21 cellular contexts compared by ENCODE assay signal in genomic region chr9:81380960-81381359, GRCh38.
A peak's percentile ranks its signal among the peaks of the same experiment; 100 is the strongest.
DNase-seq lines count a peak whose midpoint lies in the region; ATAC-seq, FAIRE-seq and TF ChIP-seq lines count a peak whose summit lies in the region.
"Had no signal": no experiment of that assay in that cellular context is flagged by ENCODE, and none has a peak within 500 bp of the region (broad histone marks: within the 10 kb centered on the region; RNA-seq: fewer than 3 reads in every experiment).

No MANE protein-coding gene starts in this region.

- in situ Hi-C loops in Caki2 (cut with HindIII; ENCODE audit: low pct_unique_long_range_greater_than_20kb, low sequenced_read_pairs), result no loop called here

- H2BK12ac ChIP-seq in trophoblast cell (ENCODE audit: low read length), result peak overlapping the region; percentile 69

- H3K14ac ChIP-seq in trophoblast cell (ENCODE audit: low read length), result peak overlapping the region; percentile 1

- H3K27me3 ChIP-seq in bronchial epithelial cell (ENCODE audit: control insufficient read depth, insufficient read depth, low read length) (no peaks in the 10 kb centered on the region), trophoblast cell (ENCODE audit: insufficient read depth, low read length) (no peaks in the 10 kb centered on the region)
- H3K27me3 ChIP-seq: SJSA1 had no signal

- H3K4ac ChIP-seq in trophoblast cell (ENCODE audit: low read depth, low read length), result no peak overlapping the region

- no peak overlapping the region for H2AFZ ChIP-seq in trophoblast cell (ENCODE audit: insufficient read depth, low read length, poor library complexity)
- H2AFZ ChIP-seq: PC-9 had no signal

- H4K12ac ChIP-seq in trophoblast cell (ENCODE audit: low read depth, low read length), result no peak overlapping the region

- no peak for ATAC-seq in GM21619 (IDR thresholded peaks at IDR 0.05; ENCODE audit: unreplicated experiment)

- H3K9ac ChIP-seq in trophoblast cell (ENCODE audit: low read length), result no peak overlapping the region

- H3K36me3 ChIP-seq in bronchial epithelial cell (ENCODE audit: control insufficient read depth, insufficient read depth, low read length) (no peaks in the 10 kb centered on the region), trophoblast cell (ENCODE audit: control insufficient read depth in 1 of 2, insufficient read depth in 2 of 2, low read length in 2 of 2) (no peaks in the 10 kb centered on the region)
- H3K36me3 ChIP-seq: SJSA1 had no signal

- H2AK5ac ChIP-seq in trophoblast cell (ENCODE audit: low read length), result peak overlapping the region; percentile 60

- peaks cover 9% of the 10 kb centered on the region for H3K79me1 ChIP-seq in trophoblast cell (ENCODE audit: low read length)

- H4K8ac ChIP-seq in trophoblast cell (ENCODE audit: low read depth, low read length), result no peak overlapping the region

- no peak overlapping the region for H3K4me2 ChIP-seq in trophoblast cell (ENCODE audit: low read length)
- H3K4me2 ChIP-seq: PC-9 had no signal

- no peak overlapping the region for H3K18ac ChIP-seq in trophoblast cell (ENCODE audit: low read length)

- no peaks in the 10 kb centered on the region for H3K9me3 ChIP-seq in trophoblast cell (ENCODE audit: insufficient read depth, low read depth, low read length)
- H3K9me3 ChIP-seq: SJSA1 had no signal

- H2BK5ac ChIP-seq in trophoblast cell (ENCODE audit: low read depth, low read length, poor library complexity), result peak overlapping the region; percentile 31

- DNase-seq in Caki2 (ENCODE audit: low read depth) (peak; percentile 83), M059J (ENCODE audit: low read depth) (peak; percentile 82), bronchial epithelial cell (ENCODE audit: low read depth) (peak; percentile 15), trophoblast cell (peak; percentile 42 to 74), GM10266 (ENCODE audit: extremely low spot score) (no peak), pons (ENCODE audit: low spot score) (no peak), DMS153 (lab: John Stamatoyannopoulos, UW) (no peak)
- DNase-seq: C1 segment of cervical spinal cord; CD8-positive, alpha-beta memory T cell; EL; H7; Kasumi-1; NCI-H1105; NCI-H2081; NCI-H510A; PC-9 had no signal

- H3K4me1 ChIP-seq in trophoblast cell (ENCODE audit: control insufficient read depth in 1 of 2, insufficient read depth in 2 of 2, low read length in 2 of 2), result peaks cover 8 to 15% of the 10 kb centered on the region in 2 experiments
- H3K4me1 ChIP-seq: SJSA1 had no signal

- H3K79me2 ChIP-seq in trophoblast cell (ENCODE audit: control insufficient read depth, insufficient read depth, low read length, poor library complexity), result no peaks in the 10 kb centered on the region

- H3K27ac ChIP-seq in trophoblast cell (ENCODE audit: low read depth, low read length), result no peak overlapping the region
- H3K27ac ChIP-seq: PC-9, SJSA1 had no signal

- H4K91ac ChIP-seq in trophoblast cell (ENCODE audit: low read depth, low read length), result peak overlapping the region; percentile 50

- TF ChIP-seq CTCF in bronchial epithelial cell (IDR thresholded peaks at IDR 0.05; ENCODE audit: insufficient read depth, low read length, severe bottlenecking) (no peak), GM10266 (IDR thresholded peaks at IDR 0.05; ENCODE audit: control insufficient read depth, insufficient read depth, low read depth, missing control alignments) (no peak)

- H3K4me3 ChIP-seq in bronchial epithelial cell (ENCODE audit: low read depth, low read length) (no peak overlapping the region), trophoblast cell (ENCODE audit: low read depth, low read length) (no peak overlapping the region)
- H3K4me3 ChIP-seq: PC-9, SJSA1 had no signal

- no peak for FAIRE-seq in bronchial epithelial cell (lab: Jason Lieb, UNC)
- FAIRE-seq: A204.1, GM12891, GM18507 had no signal

- peak overlapping the region; percentile 78 for H2BK120ac ChIP-seq in trophoblast cell (ENCODE audit: insufficient read depth, low read length, poor library complexity)

- no CpG with 5 or more reads among the region's 2 CpGs for WGBS in trophoblast cell (ENCODE audit: extremely low coverage, insufficient coverage, insufficient read length)

- no peak overlapping the region for H3K23ac ChIP-seq in trophoblast cell (ENCODE audit: low read length)

Comparison
In these comparisons a context has a peak if more than half of its experiments do, and no peak if none do; other contexts are left out.
1. DNase-seq: peak in Caki2 (single experiment), M059J (single experiment), bronchial epithelial cell (single experiment) and trophoblast cell (2 of 2); none in GM10266 (single experiment), pons (single experiment) and DMS153 (single experiment).